ENCODE assay signal across 8 cellular contexts in genomic region chr1:228141082-228141870, GRCh38. TPM values are rescaled to one million over a fixed set of nuclear protein-coding genes. Genes with fewer than 3 reads are reported as not detected.
DNase-seq lines count a peak whose midpoint lies in the region; ATAC-seq lines count a peak whose summit lies in the region.

No MANE protein-coding gene starts in this region.

- H3K36me3 Mint-ChIP-seq in activated T-cell treated with anti-CD3 and anti-CD28 coated beads, Interleukin-2, amount 50 U/mL, for 72 hours (ENCODE audit: insufficient read depth in 2 of 2) = peaks cover 3% of the 10 kb centered on the region in 2 donors

- peak overlapping the region; percentile 78 to 93 (median 86) for H3K27ac ChIP-seq in BLaER1 treated with 17β-estradiol and CSF1 and Interleukin-3, amounts not matched to agents 10 nM and 100 nM
- H3K27ac ChIP-seq in HUES48 (ENCODE audit: low read depth, low read length) = peak overlapping the region; percentile 78

- H4K20me1 ChIP-seq in BLaER1 treated with 17β-estradiol and CSF1 and Interleukin-3, amounts not matched to agents 10 nM and 100 nM = peaks cover 52 to 61% (median 60%) of the 10 kb centered on the region in 11 experiments

- no peaks in the 10 kb centered on the region for H3K27me3 ChIP-seq in BLaER1 treated with 17β-estradiol and CSF1 and Interleukin-3, amounts not matched to agents 10 nM and 100 nM
- H3K27me3 ChIP-seq in HUES48 (ENCODE audit: control insufficient read depth, insufficient read depth, low read length) = peaks cover 17% of the 10 kb centered on the region

- no peaks in the 10 kb centered on the region for H3K9me3 Mint-ChIP-seq in activated T-cell treated with anti-CD3 and anti-CD28 coated beads, Interleukin-2, amount 50 U/mL, for 72 hours

- peak overlapping the region; percentile 97 for H3K27ac Mint-ChIP-seq in activated T-cell treated with anti-CD3 and anti-CD28 coated beads, Interleukin-2, amount 50 U/mL, for 72 hours

- ATAC-seq in activated T-cell treated with anti-CD3 and anti-CD28 coated beads, Interleukin-2, amount 50 U/mL, for 72 hours (replicated peaks in 1 of 2) = no peak
- peak; percentile 19 for ATAC-seq in Right ventricle myocardium superior (ENCODE audit: poor library complexity)

- H3K4me3 Mint-ChIP-seq in activated T-cell treated with anti-CD3 and anti-CD28 coated beads, Interleukin-2, amount 50 U/mL, for 72 hours = peak overlapping the region; percentile 98 to 100

- DNase-seq in activated T-cell treated with anti-CD3 and anti-CD28 coated beads, Interleukin-2, amount 50 U/mL, for 72 hours = peak in 1 of 2 donors; percentile 23
- DNase-seq in Right ventricle myocardium superior = peak; percentile 86
- peak; percentile 87 for DNase-seq in posterior vena cava (ENCODE audit: low spot score)
- no peak for DNase-seq in Kasumi-1 (lab: John Stamatoyannopoulos, UW)
- no peak for DNase-seq in NCI-H1417 (lab: John Stamatoyannopoulos, UW)
- DNase-seq in iPS-NIHi11 (ENCODE audit: low spot score) = no peak

- peak overlapping the region; percentile 83 to 100 (median 94) for H3K4me3 ChIP-seq in BLaER1 treated with 17β-estradiol and CSF1 and Interleukin-3, amounts not matched to agents 10 nM and 100 nM
- peak overlapping the region; percentile 87 for H3K4me3 ChIP-seq in HUES48 (ENCODE audit: low read depth, low read length)

- intact Hi-C loops in Right ventricle myocardium superior (cut with DNase I) (loop anchor here (2.0 kb wide), 1 partner anchor 24 kb away; the partner anchor contains the start of gene IBA57), posterior vena cava (cut with DNase I) (no loop called here)

- no peaks in the 10 kb centered on the region for H3K9me3 ChIP-seq in BLaER1 treated with 17β-estradiol and CSF1 and Interleukin-3, amounts not matched to agents 10 nM and 100 nM (replicated peaks in 1 of 11)
- H3K9me3 ChIP-seq in HUES48 (ENCODE audit: control insufficient read depth, insufficient read depth, low read length) = no peaks in the 10 kb centered on the region

- peaks cover 10 to 31% (median 15%) of the 10 kb centered on the region in 11 experiments; a peak in 21 of 22 replicates for H3K36me3 ChIP-seq in BLaER1 treated with 17β-estradiol and CSF1 and Interleukin-3, amounts not matched to agents 10 nM and 100 nM
- H3K36me3 ChIP-seq in HUES48 (ENCODE audit: control insufficient read depth, insufficient read depth, low read length) = 0 out of 2 replicates have a peak, but pooled peaks cover 3% of the 10 kb centered on the region

- H3K4me2 ChIP-seq in BLaER1 treated with 17β-estradiol and CSF1 and Interleukin-3, amounts not matched to agents 10 nM and 100 nM = peak overlapping the region; percentile 93 to 100 (median 99)

- peaks cover 66 to 84% (median 75%) of the 10 kb centered on the region in 10 experiments for H3K4me1 ChIP-seq in BLaER1 treated with 17β-estradiol and CSF1 and Interleukin-3, amounts not matched to agents 10 nM and 100 nM
- peaks cover 6% of the 10 kb centered on the region; the same call in 1 of the 2 replicates for H3K4me1 ChIP-seq in HUES48 (ENCODE audit: control insufficient read depth, insufficient read depth, low read length)

- H3K9ac ChIP-seq in BLaER1 treated with 17β-estradiol and CSF1 and Interleukin-3, amounts not matched to agents 10 nM and 100 nM = peak overlapping the region; percentile 83 to 94 (median 90)
- H3K9ac ChIP-seq in HUES48 (ENCODE audit: low read depth, low read length) = 0 out of 2 replicates have a peak overlapping the region, but pooled peaks have one; percentile 79

- H3K27me3 Mint-ChIP-seq in activated T-cell treated with anti-CD3 and anti-CD28 coated beads, Interleukin-2, amount 50 U/mL, for 72 hours (ENCODE audit: low read depth) = peaks cover 11% of the 10 kb centered on the region

- H3K4me1 Mint-ChIP-seq in activated T-cell treated with anti-CD3 and anti-CD28 coated beads, Interleukin-2, amount 50 U/mL, for 72 hours (ENCODE audit: low read depth) = peaks cover 35% of the 10 kb centered on the region

RNA-seq across cellular contexts. Expression of gene GUK1, which starts 1.2 kb away (rescaled TPM):
- total RNA-seq in activated T-cell treated with anti-CD3 and anti-CD28 coated beads, Interleukin-2, amount 50 U/mL, for 72 hours = 100 to 1,000 TPM; 130 to 148 TPM
- total RNA-seq in Right ventricle myocardium superior (143 TPM), posterior vena cava (100 to 1,000 TPM; 220 to 234 TPM)

RNA-seq across cellular contexts. Expression of gene GJC2, which starts 8.5 kb away (rescaled TPM):
- total RNA-seq in activated T-cell treated with anti-CD3 and anti-CD28 coated beads, Interleukin-2, amount 50 U/mL, for 72 hours = under 1 TPM; 0.77 to 0.93 TPM
- total RNA-seq in Right ventricle myocardium superior = 1.6 TPM
- total RNA-seq in posterior vena cava = 1 to 10 TPM; 6.9 to 8.2 TPM

RNA-seq across cellular contexts. Expression of gene IBA57, which starts 24.3 kb away (rescaled TPM):
- 1 to 10 TPM; 9.1 TPM for total RNA-seq in activated T-cell treated with anti-CD3 and anti-CD28 coated beads, Interleukin-2, amount 50 U/mL, for 72 hours
- 14.8 TPM for total RNA-seq in Right ventricle myocardium superior
- 1 to 10 TPM; 7.4 to 7.8 TPM for total RNA-seq in posterior vena cava

RNA-seq across cellular contexts. Expression of gene MRPL55, which starts 32.2 kb away (rescaled TPM):
- total RNA-seq in activated T-cell treated with anti-CD3 and anti-CD28 coated beads, Interleukin-2, amount 50 U/mL, for 72 hours = 10 to 100 TPM; 36.1 to 36.7 TPM
- total RNA-seq in Right ventricle myocardium superior (65.6 TPM), posterior vena cava (10 to 100 TPM; 30.0 to 30.9 TPM)

RNA-seq across cellular contexts. Expression of gene C1orf35, which starts 38.2 kb away (rescaled TPM):
- 10 to 100 TPM; 18.2 to 27.3 TPM for total RNA-seq in activated T-cell treated with anti-CD3 and anti-CD28 coated beads, Interleukin-2, amount 50 U/mL, for 72 hours
- total RNA-seq in Right ventricle myocardium superior = 7.3 TPM
- 1 to 10 TPM; 7.8 to 8.0 TPM for total RNA-seq in posterior vena cava

Comparison
In these comparisons a context has a peak if more than half of its experiments do, and no peak if none do; other contexts are left out.
1. DNase-seq: peak in Right ventricle myocardium superior (single experiment) and posterior vena cava (single experiment); none in Kasumi-1 (0 of 2), NCI-H1417 (0 of 3) and iPS-NIHi11 (single experiment).